27 cellular contexts compared by ENCODE assay signal in genomic region chr2:44946681-44947360, GRCh38. TPM values are rescaled to one million over a fixed set of nuclear protein-coding genes. Genes with fewer than 3 reads are reported as not detected.
"Had no signal": no experiment of that assay in that cellular context is flagged by ENCODE, and none has a peak within 500 bp of the region (broad histone marks: within the 10 kb centered on the region; RNA-seq: fewer than 3 reads in every experiment).

No MANE protein-coding gene starts in this region.

- H3K36me3 ChIP-seq: brain microvascular endothelial cell, colonic mucosa, esophagus muscularis mucosa, gastrocnemius medialis, stomach, suprapubic skin, tibial nerve, vagina had no signal

- H3K9me3 ChIP-seq: colonic mucosa, esophagus muscularis mucosa, gastrocnemius medialis, stomach, suprapubic skin, tibial nerve, vagina had no signal

- ATAC-seq: activated naive CD4-positive, alpha-beta T cell treated with anti-CD3 and anti-CD28 coated beads, Interleukin-2, amount 50 U/mL, for 72 hours; activated T-helper 17 cell treated with anti-CD3 and anti-CD28 coated beads, Interleukin-2, amount 50 U/mL, for 72 hours; effector memory CD8-positive, alpha-beta T cell; gastrocnemius medialis; left ventricle myocardium superior; natural killer cell treated with Interleukin-12 subunit alpha and Interleukin-12 subunit beta and Interleukin-15 and Interleukin-18, amount 100 ng/mL, for 72 hours; sciatic nerve; stimulated activated memory B cell treated with anti-CD40 and anti-IgM and Interleukin-4, amounts not matched to agents 10 μg/mL and 1 μg/mL and 100 μg/mL, for 72 hours; T-helper 17 cell had no signal

- FAIRE-seq: small intestine had no signal

- H3K4me3 ChIP-seq: colonic mucosa, dorsolateral prefrontal cortex, esophagus muscularis mucosa, gastrocnemius medialis, stomach, suprapubic skin, tibial nerve, vagina had no signal

- H3K27ac ChIP-seq: brain microvascular endothelial cell, colonic mucosa, dorsolateral prefrontal cortex, esophagus muscularis mucosa, gastrocnemius medialis, stomach, suprapubic skin, tibial nerve, vagina, VCaP had no signal

- DNase-seq: activated CD4-positive, alpha-beta T cell treated with anti-CD3 and anti-CD28 coated beads for 1 hour; activated CD8-positive, alpha-beta memory T cell treated with anti-CD3 and anti-CD28 coated beads for 24 hours; activated CD8-positive, alpha-beta memory T cell treated with anti-CD3 and anti-CD28 coated beads, Interleukin-2, amount 50 U/mL, for 4 hours; activated T-cell treated with anti-CD3 and anti-CD28 coated beads, Interleukin-2, amount 50 U/mL, for 24 hours; brain microvascular endothelial cell; colonic mucosa; effector memory CD8-positive, alpha-beta T cell; gastrocnemius medialis; hippocampal formation; left ventricle myocardium superior; nucleus accumbens; small intestine; stimulated activated CD4-positive, alpha-beta T cell treated with anti-CD3 and anti-CD28 coated beads, Interleukin-15, amount 100 ng/mL, for 24 hours; stomach; T-helper 17 cell had no signal

RNA-seq across cellular contexts. Expression of gene SIX3, which starts 5.3 kb away (rescaled TPM):
- total RNA-seq: activated naive CD4-positive, alpha-beta T cell treated with anti-CD3 and anti-CD28 coated beads, Interleukin-2, amount 50 U/mL, for 72 hours; activated T-helper 17 cell treated with anti-CD3 and anti-CD28 coated beads, Interleukin-2, amount 50 U/mL, for 72 hours; aorta; colonic mucosa; gastrocnemius medialis; left ventricle myocardium superior; natural killer cell treated with Interleukin-12 subunit alpha and Interleukin-12 subunit beta and Interleukin-15 and Interleukin-18, amount 100 ng/mL, for 72 hours; sciatic nerve; stomach; T-helper 17 cell; vagina had no signal
- polyA plus RNA-seq: aorta, small intestine, stomach had no signal
